In genomic region chr18:21600526-21601410, GRCh38 we compare ENCODE assay signal across 1 cellular context.
TF ChIP-seq lines count a peak whose summit lies in the region.

ESCO1 (minus strand) TSS chr18:21600704; CDS start chr18:21574843, 25,861 bp downstream.

TF ChIP-seq in HepG2, 621 proteins besides CTCF, POLR2A, EP300 and RAD21 (continued from another document and continues in another):
- TF ChIP-seq TEF (CRISPR knock-in tag; IDR thresholded peaks at IDR 0.05) (peak; percentile 82; the same call in 1 of the 2 replicates), MAFG (CRISPR knock-in tag; IDR thresholded peaks at IDR 0.05) (no peak), TBX3 (IDR thresholded peaks at IDR 0.05; ENCODE audit: borderline replicate concordance) (no peak; the same call in 1 of the 2 replicates), PCBP1 (IDR thresholded peaks at IDR 0.05; ENCODE audit: borderline replicate concordance, low read depth, low read length) (0 out of 2 replicates have a peak, but pooled peaks have one; percentile 15), MXI1 (IDR thresholded peaks at IDR 0.05; ENCODE audit: borderline replicate concordance, low read depth, low read length) (peak; percentile 69; the same call in 1 of the 3 replicates), ZNF883 (CRISPR knock-in tag; IDR thresholded peaks at IDR 0.05; ENCODE audit: not compliant biosample characterization) (no peak), ZNF432 (CRISPR knock-in tag; IDR thresholded peaks at IDR 0.05; ENCODE audit: borderline replicate concordance) (no peak), HDAC2 (CRISPR knock-in tag; IDR thresholded peaks at IDR 0.05) (peak; percentile 91), MIER2 (CRISPR knock-in tag; IDR thresholded peaks at IDR 0.05) (peak; percentile 40; the same call in 1 of the 2 replicates), USF2 (IDR thresholded peaks at IDR 0.05; ENCODE audit: low read depth, low read length) (0 out of 2 replicates have a peak, but pooled peaks have one; percentile 14), USF2 (CRISPR knock-in tag; IDR thresholded peaks at IDR 0.05; ENCODE audit: borderline replicate concordance) (no peak), ELF1 (CRISPR knock-in tag; IDR thresholded peaks at IDR 0.05) (peak; percentile 78; the same call in 1 of the 2 replicates), EHMT2 (IDR thresholded peaks at IDR 0.05; ENCODE audit: borderline replicate concordance, low read depth, low read length) (no peak), ZNF556 (CRISPR knock-in tag; IDR thresholded peaks at IDR 0.05; ENCODE audit: borderline replicate concordance) (peak; percentile 95), ARNT2 (CRISPR knock-in tag; IDR thresholded peaks at IDR 0.05; ENCODE audit: low read depth) (peak; percentile 96), NFKB2 (CRISPR knock-in tag; IDR thresholded peaks at IDR 0.05; ENCODE audit: borderline replicate concordance) (0 out of 2 replicates have a peak, but pooled peaks have one; percentile 77), RORA (CRISPR knock-in tag; IDR thresholded peaks at IDR 0.05) (no peak), JDP2 (CRISPR knock-in tag; IDR thresholded peaks at IDR 0.05; ENCODE audit: borderline replicate concordance) (no peak; the same call in 1 of the 2 replicates), LBX2 (CRISPR knock-in tag; IDR thresholded peaks at IDR 0.05; ENCODE audit: borderline replicate concordance) (no peak), GLI4 (CRISPR knock-in tag; IDR thresholded peaks at IDR 0.05; ENCODE audit: borderline replicate concordance) (0 out of 2 replicates have a peak, but pooled peaks have one; percentile 3), TBX2 (CRISPR knock-in tag; IDR thresholded peaks at IDR 0.05; ENCODE audit: borderline replicate concordance) (peak; percentile 89), ZBTB26 (CRISPR knock-in tag; IDR thresholded peaks at IDR 0.05; ENCODE audit: borderline replicate concordance) (peak; percentile 80; the same call in 1 of the 2 replicates), HMGA1 (CRISPR knock-in tag; conservative IDR thresholded peaks at IDR 0.05) (no peak), SP2 (CRISPR knock-in tag; IDR thresholded peaks at IDR 0.05) (0 out of 2 replicates have a peak, but pooled peaks have one; percentile 20), ZNF775 (CRISPR knock-in tag; IDR thresholded peaks at IDR 0.05; ENCODE audit: borderline replicate concordance) (peak; percentile 38), HCFC1 (IDR thresholded peaks at IDR 0.05; ENCODE audit: low read depth, low read length) (peak; percentile 40), ZNF790 (CRISPR knock-in tag; IDR thresholded peaks at IDR 0.05; ENCODE audit: borderline replicate concordance) (no peak; the same call in 1 of the 2 replicates), MAX (IDR thresholded peaks at IDR 0.05) (peak; percentile 82), PLSCR1 (CRISPR knock-in tag; IDR thresholded peaks at IDR 0.05; ENCODE audit: borderline replicate concordance) (peak; percentile 6; the same call in 1 of the 2 replicates), PTBP1 (IDR thresholded peaks at IDR 0.05; ENCODE audit: low read depth, low read length, poor library complexity, severe bottlenecking) (no peak), KDM2A (CRISPR knock-in tag; IDR thresholded peaks at IDR 0.05; ENCODE audit: borderline replicate concordance, low read depth) (peak; percentile 90), ASH2L (IDR thresholded peaks at IDR 0.05; ENCODE audit: insufficient read length, low read depth, low read length) (peak; percentile 79), ZHX1 (CRISPR knock-in tag; IDR thresholded peaks at IDR 0.05; ENCODE audit: low read depth) (peak; percentile 99), HOXA7 (CRISPR knock-in tag; IDR thresholded peaks at IDR 0.05) (no peak), ZNF333 (CRISPR knock-in tag; IDR thresholded peaks at IDR 0.05; ENCODE audit: borderline replicate concordance) (peak; percentile 59; the same call in 1 of the 2 replicates), E2F1 (CRISPR knock-in tag; IDR thresholded peaks at IDR 0.05) (peak; percentile 78), ZNF761 (CRISPR knock-in tag; conservative IDR thresholded peaks at IDR 0.05) (peak; percentile 76), ZNF382 (CRISPR knock-in tag; IDR thresholded peaks at IDR 0.05; ENCODE audit: borderline replicate concordance) (no peak), ZNF772 (CRISPR knock-in tag; IDR thresholded peaks at IDR 0.05) (peak; percentile 92), ZNF205 (CRISPR knock-in tag; IDR thresholded peaks at IDR 0.05) (0 out of 2 replicates have a peak, but pooled peaks have one; percentile 17), ZNF878 (CRISPR knock-in tag; IDR thresholded peaks at IDR 0.05) (peak; percentile 98), ZNF10 (CRISPR knock-in tag; IDR thresholded peaks at IDR 0.05; ENCODE audit: borderline replicate concordance, low read depth) (no peak), SOX5 (CRISPR knock-in tag; IDR thresholded peaks at IDR 0.05; ENCODE audit: borderline replicate concordance) (peak; percentile 68), ISL2 (CRISPR knock-in tag; IDR thresholded peaks at IDR 0.05) (peak; percentile 90), ARNTL (CRISPR knock-in tag; IDR thresholded peaks at IDR 0.05) (peak; percentile 88), HMG20B (CRISPR knock-in tag; conservative IDR thresholded peaks at IDR 0.05) (peak; percentile 21; the same call in 1 of the 2 replicates), SMC3 (IDR thresholded peaks at IDR 0.05; ENCODE audit: low read length) (no peak; the same call in 1 of the 2 replicates), SNAPC4 (CRISPR knock-in tag; IDR thresholded peaks at IDR 0.05) (peak; percentile 95), ZFY (CRISPR knock-in tag; IDR thresholded peaks at IDR 0.05) (peak; percentile 77), ZNF24 (IDR thresholded peaks at IDR 0.05) (no peak), THAP11 (CRISPR knock-in tag; IDR thresholded peaks at IDR 0.05) (peak; percentile 90), NFKBIZ (CRISPR knock-in tag; IDR thresholded peaks at IDR 0.05) (peak; percentile 87; the same call in 1 of the 2 replicates), ZNF746 (CRISPR knock-in tag; IDR thresholded peaks at IDR 0.05) (peak; percentile 78; the same call in 1 of the 2 replicates), ZNF891 (CRISPR knock-in tag; IDR thresholded peaks at IDR 0.05) (peak; percentile 81), NCOR1 (IDR thresholded peaks at IDR 0.05; ENCODE audit: borderline replicate concordance, low read length) (no peak)
